ENCODE assay signal across 39 cellular contexts in the genomic region with DNA sequence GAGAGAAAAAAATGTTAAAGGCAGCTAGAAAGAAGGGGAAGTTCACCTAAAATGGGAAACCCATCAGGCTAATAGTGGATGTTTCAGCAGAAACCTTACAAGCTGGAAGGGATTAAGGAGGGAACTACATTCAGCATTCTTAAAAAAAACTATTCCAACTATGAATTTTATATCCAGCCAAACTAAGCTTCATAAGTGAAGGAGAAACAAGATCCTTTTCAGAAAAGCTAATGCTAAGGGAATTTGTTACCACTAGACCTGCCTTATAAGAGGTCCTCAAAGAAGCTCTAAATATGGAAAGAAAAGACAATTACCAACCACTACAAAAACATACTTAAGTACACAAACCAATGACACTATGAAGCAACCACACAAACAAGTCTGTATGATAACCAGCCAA. TPM values are rescaled to one million over a fixed set of nuclear protein-coding genes. Genes with fewer than 3 reads are reported as not detected.
"Had no signal": no experiment of that assay in that cellular context is flagged by ENCODE, and none has a peak within 500 bp of the region (broad histone marks: within the 10 kb centered on the region; RNA-seq: fewer than 3 reads in every experiment).

No MANE protein-coding gene starts in this region.

- H3K9me3 Mint-ChIP-seq: activated T-helper 1 cell treated with anti-CD3 and anti-CD28 coated beads, Interleukin-12 subunit alpha, Interleukin-12 subunit beta, Interleukin-2, Interleukin-4 antibody, amounts not matched to agents 30 ng/mL and 10 ng/mL and 1 ng/mL, durations not matched to agents 14 hours and 24 hours and 36 hours; activated T-helper 2 cell treated with anti-CD3 and anti-CD28 coated beads, Interferon-gamma antibody, Interleukin-2, Interleukin-4, amounts not matched to agents 10 μg/mL and 5 μg/mL and 100 μg/mL, durations not matched to agents 14 hours and 24 hours and 36 hours had no signal

- H3K27ac Mint-ChIP-seq: activated naive CD4-positive, alpha-beta T cell treated with anti-CD3 and anti-CD28 coated beads for 36 hours; activated naive CD4-positive, alpha-beta T cell treated with anti-CD3 and anti-CD28 coated beads, Interleukin-2, amount 10 ng/mL, durations not matched to agents 7 days and 5 days; activated naive CD4-positive, alpha-beta T cell treated with anti-CD3 and anti-CD28 coated beads, Interleukin-2, amount 50 U/mL, for 24 hours; activated naive CD4-positive, alpha-beta T cell treated with anti-CD3 and anti-CD28 coated beads, Interleukin-2, amount 50 U/mL, for 72 hours; activated naive CD8-positive, alpha-beta T cell; activated naive CD8-positive, alpha-beta T cell treated with anti-CD3 and anti-CD28 coated beads for 36 hours; activated naive CD8-positive, alpha-beta T cell treated with anti-CD3 and anti-CD28 coated beads, Interleukin-2, amount 10 ng/mL, durations not matched to agents 7 days and 5 days; activated naive CD8-positive, alpha-beta T cell treated with anti-CD3 and anti-CD28 coated beads, Interleukin-2, amount 50 U/mL, for 24 hours; activated T-cell treated with anti-CD3 and anti-CD28 coated beads, Interleukin-2, amount 50 U/mL, for 24 hours; activated T-cell treated with anti-CD3 and anti-CD28 coated beads, Interleukin-2, amount 50 U/mL, for 72 hours; activated T-helper 1 cell treated with anti-CD3 and anti-CD28 coated beads, Interleukin-12 subunit alpha, Interleukin-12 subunit beta, Interleukin-2, Interleukin-4 antibody, amounts not matched to agents 30 ng/mL and 10 ng/mL and 1 ng/mL, durations not matched to agents 14 hours and 24 hours and 36 hours; activated T-helper 17 cell treated with anti-CD3 and anti-CD28 coated beads, Interleukin-2, amount 50 U/mL, for 72 hours; activated T-helper 2 cell treated with anti-CD3 and anti-CD28 coated beads, Interferon-gamma antibody, Interleukin-2, Interleukin-4, amounts not matched to agents 10 μg/mL and 5 μg/mL and 100 μg/mL, durations not matched to agents 14 hours and 24 hours and 36 hours; brain had no signal

- H3K4me1 Mint-ChIP-seq: activated naive CD4-positive, alpha-beta T cell treated with anti-CD3 and anti-CD28 coated beads, Interleukin-2, amount 10 ng/mL, durations not matched to agents 7 days and 5 days; activated naive CD4-positive, alpha-beta T cell treated with anti-CD3 and anti-CD28 coated beads, Interleukin-2, amount 50 U/mL, for 24 hours; activated naive CD8-positive, alpha-beta T cell treated with anti-CD3 and anti-CD28 coated beads for 36 hours; activated naive CD8-positive, alpha-beta T cell treated with anti-CD3 and anti-CD28 coated beads, Interleukin-2, amount 10 ng/mL, durations not matched to agents 7 days and 5 days; activated naive CD8-positive, alpha-beta T cell treated with anti-CD3 and anti-CD28 coated beads, Interleukin-2, amount 50 U/mL, for 24 hours; activated T-helper 17 cell treated with anti-CD3 and anti-CD28 coated beads, Interleukin-2, amount 50 U/mL, for 72 hours; brain; central memory CD8-positive, alpha-beta T cell had no signal

- H3K27me3 ChIP-seq: adrenal gland, ascending aorta, body of pancreas, brain microvascular endothelial cell, breast epithelium, cardiac muscle cell had no signal

- H3K36me3 Mint-ChIP-seq: activated naive CD4-positive, alpha-beta T cell treated with anti-CD3 and anti-CD28 coated beads, Interleukin-2, amount 10 ng/mL, durations not matched to agents 7 days and 5 days; activated naive CD4-positive, alpha-beta T cell treated with anti-CD3 and anti-CD28 coated beads, Interleukin-2, amount 50 U/mL, for 24 hours; activated naive CD8-positive, alpha-beta T cell; activated naive CD8-positive, alpha-beta T cell treated with anti-CD3 and anti-CD28 coated beads for 36 hours; activated naive CD8-positive, alpha-beta T cell treated with anti-CD3 and anti-CD28 coated beads, Interleukin-2, amount 10 ng/mL, durations not matched to agents 7 days and 5 days; brain had no signal

- H3K27ac ChIP-seq: adrenal gland, ascending aorta, body of pancreas, brain microvascular endothelial cell, breast epithelium, cardiac muscle cell had no signal

- H3K27me3 Mint-ChIP-seq: activated naive CD4-positive, alpha-beta T cell treated with anti-CD3 and anti-CD28 coated beads, Interleukin-2, amount 10 ng/mL, durations not matched to agents 7 days and 5 days; activated naive CD4-positive, alpha-beta T cell treated with anti-CD3 and anti-CD28 coated beads, Interleukin-2, amount 50 U/mL, for 24 hours; activated naive CD8-positive, alpha-beta T cell; activated naive CD8-positive, alpha-beta T cell treated with anti-CD3 and anti-CD28 coated beads, Interleukin-2, amount 10 ng/mL, durations not matched to agents 7 days and 5 days; activated naive CD8-positive, alpha-beta T cell treated with anti-CD3 and anti-CD28 coated beads, Interleukin-2, amount 50 U/mL, for 24 hours; activated T-cell treated with anti-CD3 and anti-CD28 coated beads, Interleukin-2, amount 50 U/mL, for 24 hours; activated T-helper 17 cell treated with anti-CD3 and anti-CD28 coated beads, Interleukin-2, amount 50 U/mL, for 72 hours; brain had no signal

- DNase-seq: activated effector memory CD4-positive, alpha-beta T cell treated with anti-CD3 and anti-CD28 coated beads, Interleukin-2, amount 50 U/mL, for 16 hours; activated effector memory CD4-positive, alpha-beta T cell treated with Interleukin-2 at 50 U/mL for 16 hours; activated gamma-delta T cell; activated gamma-delta T cell treated with Interleukin-2 at 50 U/mL for 16 hours; activated naive CD4-positive, alpha-beta T cell; activated naive CD4-positive, alpha-beta T cell treated with anti-CD3 and anti-CD28 coated beads for 36 hours; activated naive CD4-positive, alpha-beta T cell treated with anti-CD3 and anti-CD28 coated beads, Interleukin-2, amount 10 ng/mL, durations not matched to agents 7 days and 5 days; activated naive CD4-positive, alpha-beta T cell treated with anti-CD3 and anti-CD28 coated beads, Interleukin-2, amount 50 U/mL, for 16 hours; activated naive CD4-positive, alpha-beta T cell treated with Interleukin-2 at 50 U/mL for 16 hours; activated naive CD8-positive, alpha-beta T cell treated with anti-CD3 and anti-CD28 coated beads for 36 hours; activated naive CD8-positive, alpha-beta T cell treated with anti-CD3 and anti-CD28 coated beads, Interleukin-2, amount 10 ng/mL, durations not matched to agents 7 days and 5 days; activated naive CD8-positive, alpha-beta T cell treated with anti-CD3 and anti-CD28 coated beads, Interleukin-2, amount 50 U/mL, for 24 hours; activated T-cell treated with anti-CD3 and anti-CD28 coated beads, Interleukin-2, amount 50 U/mL, for 24 hours; activated T-cell treated with anti-CD3 and anti-CD28 coated beads, Interleukin-2, amount 50 U/mL, for 4 hours; activated T-cell treated with anti-CD3 and anti-CD28 coated beads, Interleukin-2, amount 50 U/mL, for 48 hours; activated T-cell treated with anti-CD3 and anti-CD28 coated beads, Interleukin-2, amount 50 U/mL, for 72 hours; adrenal gland; amniotic stem cell; amygdala; anterior cingulate cortex; aorta; body of pancreas; brain microvascular endothelial cell; caudate nucleus; central memory CD4-positive, alpha-beta T cell; cerebellar nuclear complex had no signal

- H3K9me3 ChIP-seq: adrenal gland had no signal

- H3K4me3 ChIP-seq: adrenal gland, ascending aorta, body of pancreas, breast epithelium, cardiac muscle cell had no signal

- H3K4me1 ChIP-seq: adrenal gland, ascending aorta, body of pancreas, breast epithelium had no signal

- H3K36me3 ChIP-seq: adrenal gland, ascending aorta, brain microvascular endothelial cell, breast epithelium, cardiac muscle cell had no signal

- H3K4me3 Mint-ChIP-seq: activated naive CD4-positive, alpha-beta T cell treated with anti-CD3 and anti-CD28 coated beads for 36 hours; activated naive CD4-positive, alpha-beta T cell treated with anti-CD3 and anti-CD28 coated beads, Interleukin-2, amount 10 ng/mL, durations not matched to agents 7 days and 5 days; activated naive CD4-positive, alpha-beta T cell treated with anti-CD3 and anti-CD28 coated beads, Interleukin-2, amount 50 U/mL, for 24 hours; activated naive CD8-positive, alpha-beta T cell; activated naive CD8-positive, alpha-beta T cell treated with anti-CD3 and anti-CD28 coated beads for 36 hours; activated naive CD8-positive, alpha-beta T cell treated with anti-CD3 and anti-CD28 coated beads, Interleukin-2, amount 10 ng/mL, durations not matched to agents 7 days and 5 days; activated naive CD8-positive, alpha-beta T cell treated with anti-CD3 and anti-CD28 coated beads, Interleukin-2, amount 50 U/mL, for 24 hours; activated T-cell treated with anti-CD3 and anti-CD28 coated beads, Interleukin-2, amount 50 U/mL, for 24 hours; activated T-cell treated with anti-CD3 and anti-CD28 coated beads, Interleukin-2, amount 50 U/mL, for 4 hours; activated T-cell treated with anti-CD3 and anti-CD28 coated beads, Interleukin-2, amount 50 U/mL, for 72 hours; activated T-helper 1 cell treated with anti-CD3 and anti-CD28 coated beads, Interleukin-12 subunit alpha, Interleukin-12 subunit beta, Interleukin-2, Interleukin-4 antibody, amounts not matched to agents 30 ng/mL and 10 ng/mL and 1 ng/mL, durations not matched to agents 14 hours and 24 hours and 36 hours; activated T-helper 17 cell treated with anti-CD3 and anti-CD28 coated beads, Interleukin-2, amount 50 U/mL, for 72 hours; brain; central memory CD8-positive, alpha-beta T cell had no signal

RNA-seq across cellular contexts. Expression of gene SLC35F1, which starts 59.2 kb away (rescaled TPM):
- total RNA-seq: activated naive CD4-positive, alpha-beta T cell treated with anti-CD3 and anti-CD28 coated beads, Interleukin-2, amount 50 U/mL, for 72 hours; activated naive CD8-positive, alpha-beta T cell treated with anti-CD3 and anti-CD28 coated beads, Interleukin-2, amount 10 ng/mL, durations not matched to agents 7 days and 5 days; activated T-helper 1 cell treated with anti-CD3 and anti-CD28 coated beads, Interleukin-12 subunit alpha, Interleukin-12 subunit beta, Interleukin-2, Interleukin-4 antibody, amounts not matched to agents 30 ng/mL and 10 ng/mL and 1 ng/mL, durations not matched to agents 14 hours and 24 hours and 36 hours; ascending aorta; bronchial epithelial cell; chondrocyte had no signal
